ENCODE assay signal across 1 cellular context in the genomic region with DNA sequence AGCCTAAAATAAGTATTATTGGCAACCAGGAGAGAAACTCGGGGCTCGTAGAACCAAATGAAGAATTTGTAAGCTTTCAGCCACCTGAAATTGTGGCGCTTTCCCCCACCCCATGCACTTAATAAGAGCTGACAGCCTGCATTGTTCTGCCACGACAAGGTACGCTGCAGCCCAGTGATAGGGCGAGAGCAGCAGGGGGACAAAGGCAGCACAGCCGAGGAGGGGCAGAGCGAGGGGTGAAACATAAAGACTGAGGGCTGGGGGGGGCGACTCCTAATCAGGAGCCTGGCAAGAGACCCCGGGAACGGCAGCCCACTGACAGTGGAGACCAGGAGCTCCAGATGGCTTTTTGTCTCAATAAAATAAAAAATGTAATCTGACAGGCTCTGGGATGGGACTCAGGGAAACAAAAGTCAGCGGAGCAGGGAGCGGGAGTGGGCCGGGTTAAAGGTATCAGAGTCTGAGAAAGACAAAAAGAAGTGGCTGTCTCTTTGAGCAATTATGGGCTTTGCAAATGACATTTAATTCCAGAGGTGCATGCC.
TF ChIP-seq lines count a peak whose summit lies in the region.

No MANE protein-coding gene starts in this region.

TF ChIP-seq in GM23338, 12 proteins besides CTCF, POLR2A, EP300 and RAD21 (continued from another document):
- TF ChIP-seq, protein P1, sequence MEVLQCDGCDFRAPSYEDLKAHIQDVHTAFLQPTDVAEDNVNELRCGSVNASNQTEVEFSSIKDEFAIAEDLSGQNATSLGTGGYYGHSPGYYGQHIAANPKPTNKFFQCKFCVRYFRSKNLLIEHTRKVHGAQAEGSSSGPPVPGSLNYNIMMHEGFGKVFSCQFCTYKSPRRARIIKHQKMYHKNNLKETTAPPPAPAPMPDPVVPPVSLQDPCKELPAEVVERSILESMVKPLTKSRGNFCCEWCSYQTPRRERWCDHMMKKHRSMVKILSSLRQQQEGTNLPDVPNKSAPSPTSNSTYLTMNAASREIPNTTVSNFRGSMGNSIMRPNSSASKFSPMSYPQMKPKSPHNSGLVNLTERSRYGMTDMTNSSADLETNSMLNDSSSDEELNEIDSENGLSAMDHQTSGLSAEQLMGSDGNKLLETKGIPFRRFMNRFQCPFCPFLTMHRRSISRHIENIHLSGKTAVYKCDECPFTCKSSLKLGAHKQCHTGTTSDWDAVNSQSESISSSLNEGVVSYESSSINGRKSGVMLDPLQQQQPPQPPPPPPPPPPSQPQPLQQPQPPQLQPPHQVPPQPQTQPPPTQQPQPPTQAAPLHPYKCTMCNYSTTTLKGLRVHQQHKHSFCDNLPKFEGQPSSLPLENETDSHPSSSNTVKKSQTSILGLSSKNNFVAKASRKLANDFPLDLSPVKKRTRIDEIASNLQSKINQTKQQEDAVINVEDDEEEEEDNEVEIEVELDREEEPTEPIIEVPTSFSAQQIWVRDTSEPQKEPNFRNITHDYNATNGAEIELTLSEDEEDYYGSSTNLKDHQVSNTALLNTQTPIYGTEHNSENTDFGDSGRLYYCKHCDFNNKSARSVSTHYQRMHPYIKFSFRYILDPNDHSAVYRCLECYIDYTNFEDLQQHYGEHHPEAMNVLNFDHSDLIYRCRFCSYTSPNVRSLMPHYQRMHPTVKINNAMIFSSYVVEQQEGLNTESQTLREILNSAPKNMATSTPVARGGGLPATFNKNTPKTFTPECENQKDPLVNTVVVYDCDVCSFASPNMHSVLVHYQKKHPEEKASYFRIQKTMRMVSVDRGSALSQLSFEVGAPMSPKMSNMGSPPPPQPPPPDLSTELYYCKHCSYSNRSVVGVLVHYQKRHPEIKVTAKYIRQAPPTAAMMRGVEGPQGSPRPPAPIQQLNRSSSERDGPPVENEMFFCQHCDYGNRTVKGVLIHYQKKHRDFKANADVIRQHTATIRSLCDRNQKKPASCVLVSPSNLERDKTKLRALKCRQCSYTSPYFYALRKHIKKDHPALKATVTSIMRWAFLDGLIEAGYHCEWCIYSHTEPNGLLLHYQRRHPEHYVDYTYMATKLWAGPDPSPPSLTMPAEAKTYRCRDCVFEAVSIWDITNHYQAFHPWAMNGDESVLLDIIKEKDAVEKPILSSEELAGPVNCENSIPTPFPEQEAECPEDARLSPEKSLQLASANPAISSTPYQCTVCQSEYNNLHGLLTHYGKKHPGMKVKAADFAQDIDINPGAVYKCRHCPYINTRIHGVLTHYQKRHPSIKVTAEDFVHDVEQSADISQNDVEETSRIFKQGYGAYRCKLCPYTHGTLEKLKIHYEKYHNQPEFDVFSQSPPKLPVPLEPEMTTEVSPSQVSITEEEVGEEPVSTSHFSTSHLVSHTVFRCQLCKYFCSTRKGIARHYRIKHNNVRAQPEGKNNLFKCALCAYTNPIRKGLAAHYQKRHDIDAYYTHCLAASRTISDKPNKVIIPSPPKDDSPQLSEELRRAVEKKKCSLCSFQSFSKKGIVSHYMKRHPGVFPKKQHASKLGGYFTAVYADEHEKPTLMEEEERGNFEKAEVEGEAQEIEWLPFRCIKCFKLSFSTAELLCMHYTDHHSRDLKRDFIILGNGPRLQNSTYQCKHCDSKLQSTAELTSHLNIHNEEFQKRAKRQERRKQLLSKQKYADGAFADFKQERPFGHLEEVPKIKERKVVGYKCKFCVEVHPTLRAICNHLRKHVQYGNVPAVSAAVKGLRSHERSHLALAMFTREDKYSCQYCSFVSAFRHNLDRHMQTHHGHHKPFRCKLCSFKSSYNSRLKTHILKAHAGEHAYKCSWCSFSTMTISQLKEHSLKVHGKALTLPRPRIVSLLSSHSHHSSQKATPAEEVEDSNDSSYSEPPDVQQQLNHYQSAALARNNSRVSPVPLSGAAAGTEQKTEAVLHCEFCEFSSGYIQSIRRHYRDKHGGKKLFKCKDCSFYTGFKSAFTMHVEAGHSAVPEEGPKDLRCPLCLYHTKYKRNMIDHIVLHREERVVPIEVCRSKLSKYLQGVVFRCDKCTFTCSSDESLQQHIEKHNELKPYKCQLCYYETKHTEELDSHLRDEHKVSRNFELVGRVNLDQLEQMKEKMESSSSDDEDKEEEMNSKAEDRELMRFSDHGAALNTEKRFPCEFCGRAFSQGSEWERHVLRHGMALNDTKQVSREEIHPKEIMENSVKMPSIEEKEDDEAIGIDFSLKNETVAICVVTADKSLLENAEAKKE (CRISPR knock-in tag; IDR thresholded peaks at IDR 0.05) = no peak
- TF ChIP-seq CREB1 (CRISPR knock-in tag; IDR thresholded peaks at IDR 0.05; ENCODE audit: low read depth) = no peak
- TF ChIP-seq, protein P2, sequence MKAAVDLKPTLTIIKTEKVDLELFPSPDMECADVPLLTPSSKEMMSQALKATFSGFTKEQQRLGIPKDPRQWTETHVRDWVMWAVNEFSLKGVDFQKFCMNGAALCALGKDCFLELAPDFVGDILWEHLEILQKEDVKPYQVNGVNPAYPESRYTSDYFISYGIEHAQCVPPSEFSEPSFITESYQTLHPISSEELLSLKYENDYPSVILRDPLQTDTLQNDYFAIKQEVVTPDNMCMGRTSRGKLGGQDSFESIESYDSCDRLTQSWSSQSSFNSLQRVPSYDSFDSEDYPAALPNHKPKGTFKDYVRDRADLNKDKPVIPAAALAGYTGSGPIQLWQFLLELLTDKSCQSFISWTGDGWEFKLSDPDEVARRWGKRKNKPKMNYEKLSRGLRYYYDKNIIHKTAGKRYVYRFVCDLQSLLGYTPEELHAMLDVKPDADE (IDR thresholded peaks at IDR 0.05) = no peak
- TF ChIP-seq JUNB (IDR thresholded peaks at IDR 0.05; ENCODE audit: unreplicated experiment) = no peak
- no peak for TF ChIP-seq ZNF331 (CRISPR knock-in tag; IDR thresholded peaks at IDR 0.05; ENCODE audit: low read depth)
- TF ChIP-seq STAT1 (IDR thresholded peaks at IDR 0.05; ENCODE audit: unreplicated experiment) = no peak
- TF ChIP-seq EZH2 (IDR thresholded peaks at IDR 0.05; ENCODE audit: low read depth, unreplicated experiment) = no peak
